8 cellular contexts compared by ENCODE assay signal in genomic region chr1:112358798-112359408, GRCh38.
DNase-seq lines count a peak whose midpoint lies in the region; ATAC-seq and TF ChIP-seq lines count a peak whose summit lies in the region.

No MANE protein-coding gene starts in this region.

- peak overlapping the region in 1 of 2 donors; percentile 37 for H3K9ac ChIP-seq in mucosa of rectum (ENCODE audit: low read depth in 1 of 2, low read length in 2 of 2)

- H3K27ac ChIP-seq in mucosa of rectum (ENCODE audit: low read depth in 2 of 2, low read length in 2 of 2): peak overlapping the region; percentile 86 to 87
- no peak overlapping the region for H3K27ac ChIP-seq in substantia nigra (ENCODE audit: low read depth, low read length, poor library complexity, severe bottlenecking)

- H3K27me3 ChIP-seq in mucosa of rectum (ENCODE audit: control insufficient read depth in 2 of 2, insufficient read depth in 2 of 2, low read length in 2 of 2): no peaks in the 10 kb centered on the region

- peak overlapping the region in 1 of 2 donors; percentile 26 for H3K4me3 ChIP-seq in mucosa of rectum (ENCODE audit: low read length in 2 of 2)

- peak; percentile 74 for ATAC-seq in GM18511 (IDR thresholded peaks at IDR 0.05; ENCODE audit: unreplicated experiment)

- H3K9me3 ChIP-seq in mucosa of rectum (ENCODE audit: control insufficient read depth in 2 of 2, low read length in 2 of 2): no peaks in the 10 kb centered on the region

- DNase-seq in C1 segment of cervical spinal cord (lab: John Stamatoyannopoulos, UW): peak in 12 of 14 donors; percentile 6 to 61 (median 30)
- peak; percentile 18 for DNase-seq in NCI-H1092 (lab: John Stamatoyannopoulos, UW)
- DNase-seq in activated CD4-positive, alpha-beta T cell treated with anti-CD3 and anti-CD28 coated beads, Interleukin-2, amount 50 U/mL, for 4 hours: peak; percentile 22 to 24
- peak; percentile 30 to 57 for DNase-seq in erythroblast (lab: John Stamatoyannopoulos, UW)
- DNase-seq in substantia nigra (lab: John Stamatoyannopoulos, UW): peak in 47 of 49 donors; percentile 5 to 76 (median 52)
- DNase-seq in NCI-H446 treated with DMSO at 0.1 percent for 48 hours (lab: John Stamatoyannopoulos, UW): no peak

- TF ChIP-seq POLR2A in erythroblast (IDR thresholded peaks at IDR 0.05; ENCODE audit: low read length): no peak

- no peaks in the 10 kb centered on the region for H3K36me3 ChIP-seq in mucosa of rectum (ENCODE audit: control insufficient read depth in 2 of 2, insufficient read depth in 2 of 2, low read length in 2 of 2)

- peaks cover 9 to 24% of the 10 kb centered on the region in 2 donors for H3K4me1 ChIP-seq in mucosa of rectum (ENCODE audit: control insufficient read depth in 2 of 2, insufficient read depth in 2 of 2, low read length in 2 of 2)
